Comparison of ENCODE assay signal across 23 cellular contexts in genomic region chr14:82431031-82431430, GRCh38.
"Had no signal": no experiment of that assay in that cellular context is flagged by ENCODE, and none has a peak within 500 bp of the region (broad histone marks: within the 10 kb centered on the region; RNA-seq: fewer than 3 reads in every experiment).

No MANE protein-coding gene starts in this region.

- H3K4me3 ChIP-seq: cardiac muscle cell had no signal

- H3K27me3 Mint-ChIP-seq: activated B cell treated with CpG ODN at 0.5 μM for 24 hours; activated CD4-positive, alpha-beta T cell treated with anti-CD3 and anti-CD28 coated beads, Interleukin-2, amount 10 ng/mL, durations not matched to agents 24 days and 14 days; activated CD8-positive, alpha-beta memory T cell treated with anti-CD3 and anti-CD28 coated beads, Interleukin-2, amount 10 ng/mL, durations not matched to agents 7 days and 5 days; activated naive CD8-positive, alpha-beta T cell; activated T-cell treated with anti-CD3 and anti-CD28 coated beads, Interleukin-2, amount 50 U/mL, for 24 hours had no signal

- H3K36me3 ChIP-seq: brain microvascular endothelial cell, cardiac muscle cell had no signal

- H3K27me3 ChIP-seq: brain microvascular endothelial cell, cardiac muscle cell had no signal

- ATAC-seq: activated CD8-positive, alpha-beta memory T cell treated with anti-CD3 and anti-CD28 coated beads, Interleukin-2, amount 10 ng/mL, durations not matched to agents 7 days and 5 days had no signal

- H3K4me1 Mint-ChIP-seq: activated B cell treated with CpG ODN at 0.5 μM for 24 hours; activated CD4-positive, alpha-beta T cell treated with anti-CD3 and anti-CD28 coated beads, Interleukin-2, amount 10 ng/mL, durations not matched to agents 24 days and 14 days; activated CD8-positive, alpha-beta memory T cell treated with anti-CD3 and anti-CD28 coated beads, Interleukin-2, amount 10 ng/mL, durations not matched to agents 7 days and 5 days had no signal

- H3K4me3 Mint-ChIP-seq: activated B cell treated with CpG ODN at 0.5 μM for 24 hours; activated CD4-positive, alpha-beta T cell treated with anti-CD3 and anti-CD28 coated beads, Interleukin-2, amount 10 ng/mL, durations not matched to agents 24 days and 14 days; activated CD8-positive, alpha-beta memory T cell treated with anti-CD3 and anti-CD28 coated beads, Interleukin-2, amount 10 ng/mL, durations not matched to agents 7 days and 5 days; activated naive CD8-positive, alpha-beta T cell; activated T-cell treated with anti-CD3 and anti-CD28 coated beads, Interleukin-2, amount 50 U/mL, for 24 hours; activated T-helper 1 cell treated with anti-CD3 and anti-CD28 coated beads, Interleukin-12 subunit alpha, Interleukin-12 subunit beta, Interleukin-2, Interleukin-4 antibody, amounts not matched to agents 30 ng/mL and 10 ng/mL and 1 ng/mL, durations not matched to agents 14 hours and 24 hours and 36 hours had no signal

- H3K27ac ChIP-seq: brain microvascular endothelial cell, cardiac muscle cell had no signal

- DNase-seq: activated B cell treated with CpG ODN at 0.5 μM for 24 hours; activated CD4-positive, alpha-beta T cell treated with anti-CD3 and anti-CD28 coated beads for 1 hour; activated CD4-positive, alpha-beta T cell treated with anti-CD3 and anti-CD28 coated beads, Interleukin-2, amount 10 ng/mL, durations not matched to agents 24 days and 14 days; activated CD4-positive, alpha-beta T cell treated with anti-CD3 and anti-CD28 coated beads, Interleukin-2, amount 50 U/mL, for 48 hours; activated CD8-positive, alpha-beta memory T cell treated with anti-CD3 and anti-CD28 coated beads, Interleukin-2, amount 10 ng/mL, durations not matched to agents 7 days and 5 days; activated effector memory CD4-positive, alpha-beta T cell treated with Interleukin-2 at 50 U/mL for 16 hours; activated naive CD4-positive, alpha-beta T cell; activated T-cell treated with anti-CD3 and anti-CD28 coated beads, Interleukin-2, amount 50 U/mL, for 24 hours; amygdala; brain microvascular endothelial cell; KG1; NCI-H1048; NCI-H1694; NCI-H2029; NCI-H2227 treated with DMSO at 0.1 percent for 48 hours; NCI-H510A; NCI-H526 treated with DMSO at 0.1 percent for 48 hours; SIG-M5; T-helper 2 cell; T1000 had no signal

- H3K27ac Mint-ChIP-seq: activated B cell treated with CpG ODN at 0.5 μM for 24 hours; activated CD4-positive, alpha-beta T cell treated with anti-CD3 and anti-CD28 coated beads, Interleukin-2, amount 10 ng/mL, durations not matched to agents 24 days and 14 days; activated CD8-positive, alpha-beta memory T cell treated with anti-CD3 and anti-CD28 coated beads, Interleukin-2, amount 10 ng/mL, durations not matched to agents 7 days and 5 days; activated naive CD8-positive, alpha-beta T cell; activated T-cell treated with anti-CD3 and anti-CD28 coated beads, Interleukin-2, amount 50 U/mL, for 24 hours; activated T-helper 1 cell treated with anti-CD3 and anti-CD28 coated beads, Interleukin-12 subunit alpha, Interleukin-12 subunit beta, Interleukin-2, Interleukin-4 antibody, amounts not matched to agents 30 ng/mL and 10 ng/mL and 1 ng/mL, durations not matched to agents 14 hours and 24 hours and 36 hours had no signal

- H3K36me3 Mint-ChIP-seq: activated CD8-positive, alpha-beta memory T cell treated with anti-CD3 and anti-CD28 coated beads, Interleukin-2, amount 10 ng/mL, durations not matched to agents 7 days and 5 days; activated naive CD8-positive, alpha-beta T cell had no signal
